ENCODE assay signal across 13 cellular contexts in the genomic region with DNA sequence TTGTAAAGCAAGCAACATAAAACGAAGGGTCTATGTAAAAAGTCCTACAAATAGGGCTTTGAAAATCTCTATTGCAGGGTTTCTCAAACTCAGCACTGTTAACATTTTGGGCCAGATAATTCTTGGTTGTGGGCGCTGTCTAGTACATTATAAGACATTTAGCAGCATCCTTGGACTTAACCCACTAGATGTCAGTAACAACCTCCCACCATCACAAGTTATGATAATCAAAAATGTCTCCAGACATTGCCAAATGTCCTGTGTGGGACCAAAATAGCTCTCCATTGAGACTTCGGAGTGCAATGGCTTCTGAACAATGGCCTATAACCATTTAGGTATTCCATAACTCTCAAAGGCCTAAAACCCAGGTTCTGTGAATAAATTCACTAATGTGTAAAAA. TPM values are rescaled to one million over a fixed set of nuclear protein-coding genes. Genes with fewer than 3 reads are reported as not detected.
DNase-seq lines count a peak whose midpoint lies in the region; ATAC-seq, FAIRE-seq and TF ChIP-seq lines count a peak whose summit lies in the region.
"Had no signal": no experiment of that assay in that cellular context is flagged by ENCODE, and none has a peak within 500 bp of the region (broad histone marks: within the 10 kb centered on the region; RNA-seq: fewer than 3 reads in every experiment).

No MANE protein-coding gene starts in this region.

- no peaks in the 10 kb centered on the region for H3K9me1 ChIP-seq in K562 (ENCODE audit: control insufficient read depth, insufficient read depth, low read length)

- H2AFZ ChIP-seq in K562 (ENCODE audit: low read depth, low read length), result no peak overlapping the region

- POLR2A ChIA-PET in K562 (lab: Yijun Ruan, JAX), result no interaction called here
- POLR2A ChIA-PET in CD8-positive, alpha-beta T cell (lab: Charles Lee), result interaction anchor here (1.5 kb wide), 1 partner anchor 61 kb away, joined by 3 read pairs; a partner anchor contains a TSS

- peak in 3 of 4 donors; percentile 45 to 64 (median 55) for ATAC-seq in heart left ventricle
- peak; percentile 73 for ATAC-seq in K562
- no peak for ATAC-seq in CD8-positive, alpha-beta T cell
- no peak for ATAC-seq in activated naive CD8-positive, alpha-beta T cell treated with anti-CD3 and anti-CD28 coated beads, Interleukin-2, amount 50 U/mL, for 24 hours
- ATAC-seq: activated T-helper 17 cell treated with anti-CD3 and anti-CD28 coated beads, Interleukin-2, amount 50 U/mL, for 72 hours; natural killer cell treated with Interleukin-12 subunit alpha and Interleukin-12 subunit beta and Interleukin-15 and Interleukin-18, amount 100 ng/mL, for 72 hours had no signal

- H3K4me2 ChIP-seq in K562 (ENCODE audit: insufficient read depth, low read length), result no peak overlapping the region

- H3K27me3 ChIP-seq in heart left ventricle (no peaks in the 10 kb centered on the region), K562 (ENCODE audit: control insufficient read depth in 2 of 2, insufficient read depth in 2 of 2, low read length in 2 of 2) (peaks cover 0 to 3% of the 10 kb centered on the region in 2 experiments; a peak in 1 of 5 replicates)
- no peaks in the 10 kb centered on the region for H3K27me3 ChIP-seq in CD8-positive, alpha-beta T cell (ENCODE audit: insufficient read depth, low read length)
- H3K27me3 ChIP-seq: suprapubic skin had no signal

- no peak overlapping the region for H3K9ac ChIP-seq in K562 (ENCODE audit: insufficient read depth in 1 of 2, low read depth in 2 of 2, low read length in 2 of 2)

- H3K36me3 ChIP-seq in heart left ventricle (no peaks in the 10 kb centered on the region), K562 (ENCODE audit: control insufficient read depth, insufficient read depth, low read length) (no peaks in the 10 kb centered on the region)
- no peaks in the 10 kb centered on the region for H3K36me3 ChIP-seq in CD8-positive, alpha-beta T cell (ENCODE audit: insufficient read depth, low read length)
- H3K36me3 ChIP-seq: suprapubic skin had no signal

- H3K9me3 Mint-ChIP-seq in CD8-positive, alpha-beta T cell, result no peaks in the 10 kb centered on the region
- no peaks in the 10 kb centered on the region for H3K9me3 Mint-ChIP-seq in activated naive CD8-positive, alpha-beta T cell treated with anti-CD3 and anti-CD28 coated beads, Interleukin-2, amount 50 U/mL, for 24 hours
- H3K9me3 Mint-ChIP-seq: activated T-helper 17 cell treated with anti-CD3 and anti-CD28 coated beads, Interleukin-2, amount 50 U/mL, for 72 hours; natural killer cell treated with Interleukin-12 subunit alpha and Interleukin-12 subunit beta and Interleukin-15 and Interleukin-18, amount 100 ng/mL, for 72 hours had no signal

- 41 to 49% (median 45%) methylated on average over 3 of the region's 3 CpGs for WGBS in heart left ventricle, 4 donors
- 5% methylated on average over 2 of the region's 3 CpGs for WGBS in K562 (ENCODE audit: insufficient coverage, low coverage, missing lambda C conversion rate)

- TF ChIP-seq CTCF in heart left ventricle (IDR thresholded peaks at IDR 0.05) (peak in 5 of 12 donors; percentile 4 to 23 (median 15)), K562 (IDR thresholded peaks at IDR 0.05 in 2 of 3, conservative IDR thresholded peaks at IDR 0.05 in 1 of 3; ENCODE audit: insufficient read depth in 2 of 3, low read depth in 1 of 3, low read length in 3 of 3) (peak in 1 of 3 experiments; percentile 39; a peak in 2 of 6 replicates)
- TF ChIP-seq CTCF in CD8-positive, alpha-beta T cell (IDR thresholded peaks at IDR 0.05), result no peak

- TF ChIP-seq POLR2A in heart left ventricle (IDR thresholded peaks at IDR 0.05) (no peak), K562 (conservative IDR thresholded peaks at IDR 0.05) (no peak)

- H3K4me1 Mint-ChIP-seq in CD8-positive, alpha-beta T cell (ENCODE audit: low read depth), result peaks cover 9% of the 10 kb centered on the region
- peaks cover 17% of the 10 kb centered on the region for H3K4me1 Mint-ChIP-seq in activated naive CD8-positive, alpha-beta T cell treated with anti-CD3 and anti-CD28 coated beads, Interleukin-2, amount 50 U/mL, for 24 hours

- no peaks in the 10 kb centered on the region for H3K79me2 ChIP-seq in K562 (ENCODE audit: control insufficient read depth, insufficient read depth, low read length)

- H3K4me1 ChIP-seq in heart left ventricle (peaks cover 0 to 6% (median 0%) of the 10 kb centered on the region in 12 donors), K562 (replicated peaks in 1 of 2; ENCODE audit: control insufficient read depth in 2 of 2, insufficient read depth in 2 of 2, low read length in 2 of 2) (no peaks in the 10 kb centered on the region)
- H3K4me1 ChIP-seq in CD8-positive, alpha-beta T cell (ENCODE audit: insufficient read depth, low read length), result peaks cover 4% of the 10 kb centered on the region

- no peak for FAIRE-seq in K562 (lab: Jason Lieb, UNC)
- FAIRE-seq: TTC549 had no signal

- no peaks in the 10 kb centered on the region for H3K27me3 Mint-ChIP-seq in CD8-positive, alpha-beta T cell (ENCODE audit: low read depth)
- peaks cover 1% of the 10 kb centered on the region for H3K27me3 Mint-ChIP-seq in activated naive CD8-positive, alpha-beta T cell treated with anti-CD3 and anti-CD28 coated beads, Interleukin-2, amount 50 U/mL, for 24 hours
- H3K27me3 Mint-ChIP-seq: activated T-helper 17 cell treated with anti-CD3 and anti-CD28 coated beads, Interleukin-2, amount 50 U/mL, for 72 hours had no signal

- no peaks in the 10 kb centered on the region for H3K9me3 ChIP-seq in heart left ventricle
- H3K9me3 ChIP-seq in K562 (replicated peaks; ENCODE audit: control insufficient read depth, insufficient read depth, low read depth, low read length), result no peaks in the 10 kb centered on the region
- H3K9me3 ChIP-seq in CD8-positive, alpha-beta T cell (ENCODE audit: low read length), result no peaks in the 10 kb centered on the region
- H3K9me3 ChIP-seq: suprapubic skin had no signal

- no peak overlapping the region for H3K4me3 Mint-ChIP-seq in CD8-positive, alpha-beta T cell
- no peak overlapping the region for H3K4me3 Mint-ChIP-seq in activated naive CD8-positive, alpha-beta T cell treated with anti-CD3 and anti-CD28 coated beads, Interleukin-2, amount 50 U/mL, for 24 hours
- H3K4me3 Mint-ChIP-seq: activated T-helper 17 cell treated with anti-CD3 and anti-CD28 coated beads, Interleukin-2, amount 50 U/mL, for 72 hours; natural killer cell treated with Interleukin-12 subunit alpha and Interleukin-12 subunit beta and Interleukin-15 and Interleukin-18, amount 100 ng/mL, for 72 hours had no signal

- no peaks in the 10 kb centered on the region for H3K36me3 Mint-ChIP-seq in CD8-positive, alpha-beta T cell
- H3K36me3 Mint-ChIP-seq in activated naive CD8-positive, alpha-beta T cell treated with anti-CD3 and anti-CD28 coated beads, Interleukin-2, amount 50 U/mL, for 24 hours (ENCODE audit: low read depth), result no peaks in the 10 kb centered on the region
- H3K36me3 Mint-ChIP-seq: natural killer cell treated with Interleukin-12 subunit alpha and Interleukin-12 subunit beta and Interleukin-15 and Interleukin-18, amount 100 ng/mL, for 72 hours had no signal

- no TSS peak for BruUV-seq in K562 (replicated peaks; lab: Mats Ljungman, UMichigan)

- H4K20me1 ChIP-seq in K562 (replicated peaks; ENCODE audit: control insufficient read depth, insufficient read depth, low read length), result no peaks in the 10 kb centered on the region

- DNase-seq in heart left ventricle (no peak), cardiac septum (ENCODE audit: low spot score) (no peak), M059J (ENCODE audit: low read depth) (peak; percentile 10), K562 (ENCODE audit: extremely low read depth in 1 of 4, low spot score in 3 of 4) (peak in 1 of 4 experiments; percentile 22), epidermal melanocyte (ENCODE audit: insufficient read length, low spot score) (no peak)
- no peak for DNase-seq in activated effector memory CD4-positive, alpha-beta T cell treated with Interleukin-2 at 50 U/mL for 16 hours
- DNase-seq in CD8-positive, alpha-beta T cell, result no peak
- DNase-seq in activated naive CD8-positive, alpha-beta T cell treated with anti-CD3 and anti-CD28 coated beads, Interleukin-2, amount 50 U/mL, for 24 hours, result no peak
- DNase-seq: stimulated activated CD4-positive, alpha-beta T cell treated with anti-CD3 and anti-CD28 coated beads, Interleukin-2, amount 100 ng/mL, for 48 hours had no signal

- intact Hi-C loops in heart left ventricle (cut with DNase I) (loop anchor here in 6 of 10 donors (5.0 to 10.0 kb wide), 5 partner anchors 126 to 703 kb away; a partner anchor contains a TSS), cardiac septum (cut with DNase I) (no loop called here), K562 (cut with micrococcal nuclease) (loop anchor here (2.0 to 10.0 kb wide), 3 partner anchors 144 to 683 kb away; no protein-coding TSS in a partner anchor)
- intact Hi-C loops in CD8-positive, alpha-beta T cell (cut with DNase I, micrococcal nuclease), result loop anchor here (5.0 to 10.0 kb wide), 4 partner anchors 377 to 1163 kb away; a partner anchor contains a TSS

- peak; percentile 31 to 63 for TF ChIP-seq RAD21 in K562 (CRISPR knock-in tag; conservative IDR thresholded peaks at IDR 0.05 in 1 of 2, IDR thresholded peaks at IDR 0.05 in 1 of 2)

- no peak overlapping the region for H3K27ac ChIP-seq in heart left ventricle
- no peak overlapping the region for H3K27ac ChIP-seq in K562 (ENCODE audit: extremely low read depth, low read depth, low read length)
- H3K27ac ChIP-seq in CD8-positive, alpha-beta T cell (ENCODE audit: low read depth, low read length), result no peak overlapping the region
- H3K27ac ChIP-seq: suprapubic skin had no signal

- no peak overlapping the region for H3K4me3 ChIP-seq in heart left ventricle
- no peak overlapping the region for H3K4me3 ChIP-seq in K562
- no peak overlapping the region for H3K4me3 ChIP-seq in CD8-positive, alpha-beta T cell (ENCODE audit: low read depth, low read length)
- H3K4me3 ChIP-seq: suprapubic skin had no signal

- no peak for TF ChIP-seq EP300 in K562 (IDR thresholded peaks at IDR 0.05; ENCODE audit: low read length)

- in situ Hi-C loops in K562 (cut with MboI), result no loop called here

- CTCF ChIA-PET in K562 (lab: Yijun Ruan, JAX; ENCODE audit: low intra/inter-chr PET ratio), result interaction anchor here (2.1 kb wide), 1 partner anchor 373 kb away, joined by 9 read pairs; no protein-coding TSS in a partner anchor
- CTCF ChIA-PET in CD8-positive, alpha-beta T cell (lab: Charles Lee), result interaction anchor here (7.8 to 8.6 kb wide), 2 partner anchors 122 to 222 kb away, joined by 107 to 167 read pairs; no protein-coding TSS in a partner anchor

- no peak overlapping the region for H3K27ac Mint-ChIP-seq in CD8-positive, alpha-beta T cell
- H3K27ac Mint-ChIP-seq in activated naive CD8-positive, alpha-beta T cell treated with anti-CD3 and anti-CD28 coated beads, Interleukin-2, amount 50 U/mL, for 24 hours, result no peak overlapping the region
- H3K27ac Mint-ChIP-seq: activated T-helper 17 cell treated with anti-CD3 and anti-CD28 coated beads, Interleukin-2, amount 50 U/mL, for 72 hours; natural killer cell treated with Interleukin-12 subunit alpha and Interleukin-12 subunit beta and Interleukin-15 and Interleukin-18, amount 100 ng/mL, for 72 hours had no signal

RNA-seq across cellular contexts. Expression of a gene that starts 22.9 kb away (rescaled TPM):
- total RNA-seq in heart left ventricle (10 to 100 TPM; 27.9 to 76.6 (median 40.2) TPM), cardiac septum (36.8 TPM), K562 (2014; rRNA removed) (18.5 and 21.6 TPM in 2 replicates), K562 (2014; rRNA removed; fragmentation: Illumina TruSeq; extraction: Trizol) (17.1 and 20.8 TPM in 2 replicates), K562 (2015; rRNA removed; fragmentation: Illumina TruSeq; extraction: Trizol) (13.9 and 14.3 TPM in 2 replicates), K562 (2021) (14.5 and 15.7 TPM in 2 replicates)
- polyA plus RNA-seq in heart left ventricle (10 to 100 TPM; 40.5 to 89.3 TPM), K562 (2011; rRNA removed) (10.1 and 10.2 TPM in 2 replicates), K562 (2014; fragmentation: Illumina TruSeq; extraction: Trizol) (13.6 and 15.6 TPM in 2 replicates), K562 (2014; fragmentation: Nextera tagmentation; extraction: Ambion mirVana) (10 to 100 TPM; 16.4 to 20.1 TPM), K562 (2014; rRNA removed) (12.4 and 12.8 TPM in 2 replicates)
- 55.0 and 58.6 TPM in 2 replicates for total RNA-seq in M059J (2014; rRNA removed; shearing (Covaris generic))
- total RNA-seq in K562 (2011; cell fraction: chromatin; rRNA removed; ENCODE audit: low replicate concordance), result 15.4 and 17.6 TPM in 2 replicates
- total RNA-seq in K562 (2011; cell fraction: nucleolus; rRNA removed), result 20.0 and 20.5 TPM in 2 replicates
- 20.5 and 27.2 TPM in 2 replicates for total RNA-seq in K562 (2011; cell fraction: nucleoplasm; rRNA removed)
- polyA plus RNA-seq in K562 (2011; cell fraction: cytosol; rRNA removed), result 8.9 and 10.3 TPM in 2 replicates
- 4.3 and 6.8 TPM in 2 replicates for polyA plus RNA-seq in K562 (2011; cell fraction: nucleus; rRNA removed)
- 16.4 and 25.2 TPM in 2 replicates for polyA plus RNA-seq in K562 (2012)
- polyA minus RNA-seq in K562 (2011; rRNA and poly(A)+ RNA removed), result 8.4 and 14.6 TPM in 2 replicates
- polyA minus RNA-seq in K562 (2011; cell fraction: cytosol; rRNA and poly(A)+ RNA removed), result 3.0 and 5.6 TPM in 2 replicates
- 5.3 and 8.9 TPM in 2 replicates for polyA minus RNA-seq in K562 (2011; cell fraction: nucleus; rRNA and poly(A)+ RNA removed)
- total RNA-seq in CD8-positive, alpha-beta T cell, result 10 to 100 TPM; 26.6 to 27.6 TPM

Comparison
In these comparisons a context has a peak if more than half of its experiments do, and no peak if none do; other contexts are left out.
1. ATAC-seq: peak in heart left ventricle (3 of 4) and K562 (single experiment); none in CD8-positive, alpha-beta T cell (single experiment) and activated naive CD8-positive, alpha-beta T cell treated with anti-CD3 and anti-CD28 coated beads, Interleukin-2, amount 50 U/mL, for 24 hours (single experiment).